ENCODE assay signal across 8 cellular contexts in genomic region chr1:87328121-87329050, GRCh38. TPM values are rescaled to one million over a fixed set of nuclear protein-coding genes. Genes with fewer than 3 reads are reported as not detected.
A peak's percentile ranks its signal among the peaks of the same experiment; 100 is the strongest.
DNase-seq lines count a peak whose midpoint lies in the region; ATAC-seq and TF ChIP-seq lines count a peak whose summit lies in the region.

A gene with protein sequence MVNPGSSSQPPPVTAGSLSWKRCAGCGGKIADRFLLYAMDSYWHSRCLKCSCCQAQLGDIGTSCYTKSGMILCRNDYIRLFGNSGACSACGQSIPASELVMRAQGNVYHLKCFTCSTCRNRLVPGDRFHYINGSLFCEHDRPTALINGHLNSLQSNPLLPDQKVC (plus strand): TSS chr1:87328880. CDS start chr1:87332016, 3,136 bp downstream.

- H3K27ac ChIP-seq in DND-41 (ENCODE audit: low read length) (peak within 1 kb of the TSS; percentile 82), KOPT-K1 (ENCODE audit: low read depth, low read length, poor library complexity, severe bottlenecking) (peak within 1 kb of the TSS; percentile 42), Peyer's patch (peak within 1 kb of the TSS; percentile 94 to 97 (median 95)), esophagus (ENCODE audit: low read depth in 2 of 2, low read length in 1 of 2) (peak within 1 kb of the TSS; percentile 94 to 99), muscle layer of colon (ENCODE audit: low read depth, low read length) (peak within 1 kb of the TSS; percentile 98)

- peak; percentile 92 for DNase-seq in DND-41
- DNase-seq in Peyer's patch, result peak; percentile 96 to 98 (median 96)
- DNase-seq in activated T-cell treated with anti-CD3 and anti-CD28 coated beads, Interleukin-2, amount 50 U/mL, for 48 hours, result peak; percentile 89 to 90
- peak; percentile 78 for DNase-seq in stimulated activated CD8-positive, alpha-beta memory T cell treated with anti-CD3 and anti-CD28 coated beads, Interleukin-7, amount 100 ng/mL, for 24 hours (ENCODE audit: low read depth)

- H3K4me1 ChIP-seq in DND-41 (ENCODE audit: insufficient read depth, low read length) (peaks cover 40% of the 10 kb centered on the region), Peyer's patch (peaks cover 0 to 13% (median 4%) of the 10 kb centered on the region in 4 donors), esophagus (ENCODE audit: control insufficient read depth in 2 of 2, insufficient read depth in 2 of 2, low read length in 1 of 2) (no peaks in the 10 kb centered on the region), muscle layer of colon (ENCODE audit: insufficient read depth, low read length) (peaks cover 20% of the 10 kb centered on the region)

- peak within 1 kb of the TSS; percentile 73 to 76 for H3K4me3 ChIP-seq in DND-41 (ENCODE audit: low read depth in 1 of 2, low read length in 2 of 2)
- peak within 1 kb of the TSS; percentile 65 to 88 (median 77) for H3K4me3 ChIP-seq in Peyer's patch
- peak within 1 kb of the TSS; percentile 72 to 88 for H3K4me3 ChIP-seq in esophagus (ENCODE audit: low read depth in 1 of 2, low read length in 2 of 2)
- H3K4me3 ChIP-seq in muscle layer of colon (ENCODE audit: low read depth in 1 of 2, low read length in 2 of 2), result peak within 1 kb of the TSS; percentile 87 to 97

- peak; percentile 81 for ATAC-seq in DND-41 (ENCODE audit: insufficient read depth, low read depth)
- peak; percentile 81 for ATAC-seq in GM21825 (IDR thresholded peaks at IDR 0.05; ENCODE audit: unreplicated experiment)

- peak within 1 kb of the TSS; percentile 77 for H3K9ac ChIP-seq in DND-41 (ENCODE audit: low read depth, low read length)
- H3K9ac ChIP-seq in muscle layer of colon (ENCODE audit: low read length), result peak within 1 kb of the TSS; percentile 98

- TF ChIP-seq CTCF in DND-41 (IDR thresholded peaks at IDR 0.05; ENCODE audit: borderline replicate concordance, extremely low read depth, low read length, poor library complexity, severe bottlenecking) (no peak), Peyer's patch (IDR thresholded peaks at IDR 0.05) (peak in 2 of 6 experiments; percentile 1 to 19)

- peaks cover 26% of the 10 kb centered on the region for H3K79me2 ChIP-seq in DND-41 (ENCODE audit: insufficient read depth, low read length)

- peak within 1 kb of the TSS; percentile 98 for H3K4me2 ChIP-seq in DND-41 (ENCODE audit: insufficient read depth, low read length)

- TF ChIP-seq POLR2A in Peyer's patch (IDR thresholded peaks at IDR 0.05), result peak; percentile 86 to 89

- H3K9me3 ChIP-seq in DND-41 (ENCODE audit: insufficient read depth, low read length, severe bottlenecking) (no peaks in the 10 kb centered on the region), KOPT-K1 (ENCODE audit: insufficient read depth, low read length, poor library complexity, severe bottlenecking) (no peaks in the 10 kb centered on the region), Peyer's patch (no peaks in the 10 kb centered on the region), esophagus (ENCODE audit: control insufficient read depth in 2 of 2, insufficient read depth in 1 of 2, low read depth in 1 of 2, low read length in 1 of 2) (no peaks in the 10 kb centered on the region), muscle layer of colon (ENCODE audit: low read length) (no peaks in the 10 kb centered on the region)

- peaks cover 19% of the 10 kb centered on the region for H4K20me1 ChIP-seq in DND-41 (ENCODE audit: insufficient read depth, low read length)

- peaks cover 22% of the 10 kb centered on the region for H3K27me3 ChIP-seq in DND-41 (ENCODE audit: insufficient read depth, low read length, poor library complexity)
- no peaks in the 10 kb centered on the region for H3K27me3 ChIP-seq in Peyer's patch
- H3K27me3 ChIP-seq in esophagus (ENCODE audit: control insufficient read depth in 1 of 2, insufficient read depth in 2 of 2, low read length in 2 of 2), result no peaks in the 10 kb centered on the region
- no peaks in the 10 kb centered on the region for H3K27me3 ChIP-seq in muscle layer of colon (ENCODE audit: control insufficient read depth in 1 of 2, insufficient read depth in 2 of 2, low read length in 2 of 2)

- peaks cover 8% of the 10 kb centered on the region for H3K36me3 ChIP-seq in DND-41 (ENCODE audit: insufficient read depth, low read length)
- no peaks in the 10 kb centered on the region for H3K36me3 ChIP-seq in KOPT-K1 (ENCODE audit: insufficient read depth, low read length)
- H3K36me3 ChIP-seq in Peyer's patch, result no peaks in the 10 kb centered on the region
- no peaks in the 10 kb centered on the region for H3K36me3 ChIP-seq in esophagus (ENCODE audit: control insufficient read depth in 2 of 2, insufficient read depth in 2 of 2, low read length in 1 of 2)
- no peaks in the 10 kb centered on the region for H3K36me3 ChIP-seq in muscle layer of colon (ENCODE audit: insufficient read depth, low read length)

- H2AFZ ChIP-seq in DND-41 (ENCODE audit: low read depth, low read length), result peak within 1 kb of the TSS; percentile 91

- 0% methylated on average over 89 to 110 of the region's 110 CpGs for WGBS in esophagus, 2 donors

RNA-seq across cellular contexts. Expression of the gene that starts here (rescaled TPM):
- 10 to 100 TPM; 39.1 to 59.9 (median 52.6) TPM for total RNA-seq in Peyer's patch
- polyA plus RNA-seq in esophagus, result 10 to 100 TPM; 46.7 to 76.8 TPM

Comparison
In these comparisons a context has a peak if more than half of its experiments do, and no peak if none do; other contexts are left out.
1. Peak in every context shown above with its lines: DNase-seq, ATAC-seq, H3K4me3 ChIP-seq and H3K27ac ChIP-seq.
2. H3K27ac ChIP-seq: peak in every context shown above with its lines; median percentile 98 in muscle layer of colon; 96 in esophagus; 95 in Peyer's patch; 82 in DND-41; 42 in KOPT-K1.